Comparison of ENCODE assay signal across 1 cellular context in the genomic region with DNA sequence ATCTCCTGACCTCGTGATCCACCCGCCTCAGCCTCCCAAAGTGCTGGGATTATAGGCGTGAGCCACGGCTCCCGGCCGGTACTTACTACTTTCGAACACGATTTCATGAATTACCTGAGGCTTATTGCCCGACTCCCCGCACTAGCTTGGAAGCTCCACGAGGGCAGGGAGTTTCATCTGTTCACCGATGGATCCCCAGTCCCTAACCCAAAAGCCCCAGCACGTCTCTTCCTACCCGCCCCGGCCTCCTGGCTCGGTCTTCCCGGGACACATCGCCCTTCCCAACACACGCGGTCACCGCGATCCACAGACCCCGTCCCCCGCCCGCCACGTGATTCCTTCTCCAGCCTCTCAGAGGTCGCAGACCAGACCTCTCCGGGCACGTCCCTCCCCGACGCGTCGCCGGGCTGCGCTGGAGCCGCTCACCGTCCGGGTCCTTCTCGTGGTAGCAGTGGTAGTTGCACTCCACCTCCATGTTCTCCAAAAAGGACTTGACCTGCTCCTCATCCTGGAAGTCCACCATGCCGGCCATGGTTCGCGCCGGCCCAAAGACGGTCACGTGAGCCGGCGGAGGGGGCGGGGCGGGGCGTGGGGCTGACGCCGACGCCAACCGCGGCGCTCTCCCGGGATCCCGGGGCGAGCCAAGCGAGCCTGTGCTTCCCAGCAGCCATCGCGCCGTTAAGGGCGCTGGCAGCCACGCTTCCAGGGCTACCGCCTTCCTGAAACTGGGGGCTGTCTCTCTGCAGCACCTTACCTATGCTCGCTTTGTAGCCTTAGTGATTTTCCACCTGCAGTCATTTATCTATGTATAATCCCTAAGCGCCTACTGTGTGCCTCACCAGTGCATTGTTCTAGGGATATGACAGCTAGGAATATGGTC.
TF ChIP-seq lines count a peak whose summit lies in the region.

A gene (minus strand): TSS at position 553 of the 880 bp plus-strand sequence. CDS start 21 bp downstream, at position 532.

TF ChIP-seq in K562, 482 proteins besides CTCF, POLR2A, EP300 and RAD21 (continued from another document and continues in another):
- TF ChIP-seq, protein P1, sequence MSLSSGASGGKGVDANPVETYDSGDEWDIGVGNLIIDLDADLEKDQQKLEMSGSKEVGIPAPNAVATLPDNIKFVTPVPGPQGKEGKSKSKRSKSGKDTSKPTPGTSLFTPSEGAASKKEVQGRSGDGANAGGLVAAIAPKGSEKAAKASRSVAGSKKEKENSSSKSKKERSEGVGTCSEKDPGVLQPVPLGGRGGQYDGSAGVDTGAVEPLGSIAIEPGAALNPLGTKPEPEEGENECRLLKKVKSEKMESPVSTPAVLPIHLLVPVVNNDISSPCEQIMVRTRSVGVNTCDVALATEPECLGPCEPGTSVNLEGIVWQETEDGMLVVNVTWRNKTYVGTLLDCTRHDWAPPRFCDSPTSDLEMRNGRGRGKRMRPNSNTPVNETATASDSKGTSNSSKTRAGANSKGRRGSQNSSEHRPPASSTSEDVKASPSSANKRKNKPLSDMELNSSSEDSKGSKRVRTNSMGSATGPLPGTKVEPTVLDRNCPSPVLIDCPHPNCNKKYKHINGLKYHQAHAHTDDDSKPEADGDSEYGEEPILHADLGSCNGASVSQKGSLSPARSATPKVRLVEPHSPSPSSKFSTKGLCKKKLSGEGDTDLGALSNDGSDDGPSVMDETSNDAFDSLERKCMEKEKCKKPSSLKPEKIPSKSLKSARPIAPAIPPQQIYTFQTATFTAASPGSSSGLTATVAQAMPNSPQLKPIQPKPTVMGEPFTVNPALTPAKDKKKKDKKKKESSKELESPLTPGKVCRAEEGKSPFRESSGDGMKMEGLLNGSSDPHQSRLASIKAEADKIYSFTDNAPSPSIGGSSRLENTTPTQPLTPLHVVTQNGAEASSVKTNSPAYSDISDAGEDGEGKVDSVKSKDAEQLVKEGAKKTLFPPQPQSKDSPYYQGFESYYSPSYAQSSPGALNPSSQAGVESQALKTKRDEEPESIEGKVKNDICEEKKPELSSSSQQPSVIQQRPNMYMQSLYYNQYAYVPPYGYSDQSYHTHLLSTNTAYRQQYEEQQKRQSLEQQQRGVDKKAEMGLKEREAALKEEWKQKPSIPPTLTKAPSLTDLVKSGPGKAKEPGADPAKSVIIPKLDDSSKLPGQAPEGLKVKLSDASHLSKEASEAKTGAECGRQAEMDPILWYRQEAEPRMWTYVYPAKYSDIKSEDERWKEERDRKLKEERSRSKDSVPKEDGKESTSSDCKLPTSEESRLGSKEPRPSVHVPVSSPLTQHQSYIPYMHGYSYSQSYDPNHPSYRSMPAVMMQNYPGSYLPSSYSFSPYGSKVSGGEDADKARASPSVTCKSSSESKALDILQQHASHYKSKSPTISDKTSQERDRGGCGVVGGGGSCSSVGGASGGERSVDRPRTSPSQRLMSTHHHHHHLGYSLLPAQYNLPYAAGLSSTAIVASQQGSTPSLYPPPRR (CRISPR knock-in tag; IDR thresholded peaks at IDR 0.05; ENCODE audit: borderline replicate concordance): peak; percentile 77
- no peak for TF ChIP-seq FOXJ3 (CRISPR knock-in tag; IDR thresholded peaks at IDR 0.05)
- no peak for TF ChIP-seq ZNF354B (CRISPR knock-in tag; IDR thresholded peaks at IDR 0.05)
- TF ChIP-seq, protein P2, sequence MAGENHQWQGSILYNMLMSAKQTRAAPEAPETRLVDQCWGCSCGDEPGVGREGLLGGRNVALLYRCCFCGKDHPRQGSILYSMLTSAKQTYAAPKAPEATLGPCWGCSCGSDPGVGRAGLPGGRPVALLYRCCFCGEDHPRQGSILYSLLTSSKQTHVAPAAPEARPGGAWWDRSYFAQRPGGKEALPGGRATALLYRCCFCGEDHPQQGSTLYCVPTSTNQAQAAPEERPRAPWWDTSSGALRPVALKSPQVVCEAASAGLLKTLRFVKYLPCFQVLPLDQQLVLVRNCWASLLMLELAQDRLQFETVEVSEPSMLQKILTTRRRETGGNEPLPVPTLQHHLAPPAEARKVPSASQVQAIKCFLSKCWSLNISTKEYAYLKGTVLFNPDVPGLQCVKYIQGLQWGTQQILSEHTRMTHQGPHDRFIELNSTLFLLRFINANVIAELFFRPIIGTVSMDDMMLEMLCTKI (IDR thresholded peaks at IDR 0.05; ENCODE audit: partially characterized antibody): no peak
- TF ChIP-seq CTBP1 (IDR thresholded peaks at IDR 0.05; ENCODE audit: borderline replicate concordance): peak; percentile 45
- TF ChIP-seq HEY1 (CRISPR knock-in tag; IDR thresholded peaks at IDR 0.05; ENCODE audit: borderline replicate concordance): peak; percentile 89
- no peak for TF ChIP-seq TGIF2 (CRISPR knock-in tag; IDR thresholded peaks at IDR 0.05)
- TF ChIP-seq, protein P3, sequence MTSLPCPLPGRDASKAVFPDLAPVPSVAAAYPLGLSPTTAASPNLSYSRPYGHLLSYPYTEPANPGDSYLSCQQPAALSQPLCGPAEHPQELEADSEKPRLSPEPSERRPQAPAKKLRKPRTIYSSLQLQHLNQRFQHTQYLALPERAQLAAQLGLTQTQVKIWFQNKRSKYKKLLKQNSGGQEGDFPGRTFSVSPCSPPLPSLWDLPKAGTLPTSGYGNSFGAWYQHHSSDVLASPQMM (CRISPR knock-in tag; IDR thresholded peaks at IDR 0.05): no peak
- TF ChIP-seq JUNB (CRISPR knock-in tag; conservative IDR thresholded peaks at IDR 0.05): no peak
- TF ChIP-seq HDAC2 (IDR thresholded peaks at IDR 0.05): peak; percentile 65
- TF ChIP-seq SMARCA5 (IDR thresholded peaks at IDR 0.05): no peak
- no peak for TF ChIP-seq ETV6 (IDR thresholded peaks at IDR 0.05; ENCODE audit: borderline replicate concordance in 1 of 2, low read depth in 2 of 2, low read length in 1 of 2)
- TF ChIP-seq ETV6 (CRISPR knock-in tag; IDR thresholded peaks at IDR 0.05; ENCODE audit: borderline replicate concordance): peak; percentile 81
- TF ChIP-seq NFIC (IDR thresholded peaks at IDR 0.05): no peak; the same call in 1 of the 2 replicates
- no peak for TF ChIP-seq SP2 (IDR thresholded peaks at IDR 0.05; ENCODE audit: extremely low read depth, low read depth, low read length, poor library complexity, severe bottlenecking)
- TF ChIP-seq NCOR1 (IDR thresholded peaks at IDR 0.05): no peak
- no peak for TF ChIP-seq MTA2 (IDR thresholded peaks at IDR 0.05; ENCODE audit: low read depth)
- TF ChIP-seq ZNF764 (CRISPR knock-in tag; IDR thresholded peaks at IDR 0.05; ENCODE audit: low read depth): no peak
- TF ChIP-seq, protein P4, sequence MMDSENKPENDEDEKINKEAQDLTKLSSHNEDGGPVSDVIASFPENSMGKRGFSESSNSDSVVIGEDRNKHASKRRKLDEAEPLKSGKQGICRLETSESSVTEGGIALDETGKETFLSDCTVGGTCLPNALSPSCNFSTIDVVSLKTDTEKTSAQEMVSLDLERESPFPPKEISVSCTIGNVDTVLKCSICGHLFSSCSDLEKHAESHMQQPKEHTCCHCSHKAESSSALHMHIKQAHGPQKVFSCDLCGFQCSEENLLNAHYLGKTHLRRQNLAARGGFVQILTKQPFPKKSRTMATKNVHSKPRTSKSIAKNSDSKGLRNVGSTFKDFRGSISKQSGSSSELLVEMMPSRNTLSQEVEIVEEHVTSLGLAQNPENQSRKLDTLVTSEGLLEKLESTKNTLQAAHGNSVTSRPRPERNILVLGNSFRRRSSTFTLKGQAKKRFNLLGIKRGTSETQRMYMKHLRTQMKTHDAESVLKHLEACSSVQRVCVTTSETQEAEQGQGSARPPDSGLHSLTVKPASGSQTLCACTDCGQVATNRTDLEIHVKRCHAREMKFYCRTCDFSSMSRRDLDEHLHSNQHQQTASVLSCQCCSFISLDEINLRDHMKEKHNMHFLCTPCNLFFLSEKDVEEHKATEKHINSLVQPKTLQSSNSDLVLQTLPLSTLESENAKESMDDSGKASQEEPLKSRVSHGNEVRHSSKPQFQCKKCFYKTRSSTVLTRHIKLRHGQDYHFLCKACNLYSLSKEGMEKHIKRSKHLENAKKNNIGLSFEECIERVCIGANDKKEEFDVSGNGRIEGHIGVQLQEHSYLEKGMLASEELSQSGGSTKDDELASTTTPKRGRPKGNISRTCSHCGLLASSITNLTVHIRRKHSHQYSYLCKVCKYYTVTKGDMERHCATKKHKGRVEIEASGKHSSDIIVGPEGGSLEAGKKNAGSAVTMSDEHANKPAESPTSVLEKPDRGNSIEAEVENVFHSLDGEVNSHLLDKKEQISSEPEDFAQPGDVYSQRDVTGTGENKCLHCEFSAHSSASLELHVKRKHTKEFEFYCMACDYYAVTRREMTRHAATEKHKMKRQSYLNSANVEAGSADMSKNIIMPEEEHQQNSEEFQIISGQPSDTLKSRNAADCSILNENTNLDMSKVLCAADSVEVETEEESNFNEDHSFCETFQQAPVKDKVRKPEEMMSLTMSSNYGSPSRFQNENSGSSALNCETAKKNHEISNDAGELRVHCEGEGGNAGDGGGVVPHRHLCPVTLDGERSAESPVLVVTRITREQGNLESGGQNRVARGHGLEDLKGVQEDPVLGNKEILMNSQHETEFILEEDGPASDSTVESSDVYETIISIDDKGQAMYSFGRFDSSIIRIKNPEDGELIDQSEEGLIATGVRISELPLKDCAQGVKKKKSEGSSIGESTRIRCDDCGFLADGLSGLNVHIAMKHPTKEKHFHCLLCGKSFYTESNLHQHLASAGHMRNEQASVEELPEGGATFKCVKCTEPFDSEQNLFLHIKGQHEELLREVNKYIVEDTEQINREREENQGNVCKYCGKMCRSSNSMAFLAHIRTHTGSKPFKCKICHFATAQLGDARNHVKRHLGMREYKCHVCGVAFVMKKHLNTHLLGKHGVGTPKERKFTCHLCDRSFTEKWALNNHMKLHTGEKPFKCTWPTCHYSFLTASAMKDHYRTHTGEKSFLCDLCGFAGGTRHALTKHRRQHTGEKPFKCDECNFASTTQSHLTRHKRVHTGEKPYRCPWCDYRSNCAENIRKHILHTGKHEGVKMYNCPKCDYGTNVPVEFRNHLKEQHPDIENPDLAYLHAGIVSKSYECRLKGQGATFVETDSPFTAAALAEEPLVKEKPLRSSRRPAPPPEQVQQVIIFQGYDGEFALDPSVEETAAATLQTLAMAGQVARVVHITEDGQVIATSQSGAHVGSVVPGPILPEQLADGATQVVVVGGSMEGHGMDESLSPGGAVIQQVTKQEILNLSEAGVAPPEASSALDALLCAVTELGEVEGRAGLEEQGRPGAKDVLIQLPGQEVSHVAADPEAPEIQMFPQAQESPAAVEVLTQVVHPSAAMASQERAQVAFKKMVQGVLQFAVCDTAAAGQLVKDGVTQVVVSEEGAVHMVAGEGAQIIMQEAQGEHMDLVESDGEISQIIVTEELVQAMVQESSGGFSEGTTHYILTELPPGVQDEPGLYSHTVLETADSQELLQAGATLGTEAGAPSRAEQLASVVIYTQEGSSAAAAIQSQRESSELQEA (IDR thresholded peaks at IDR 0.05; ENCODE audit: low read depth): no peak
- TF ChIP-seq ZBTB1 (CRISPR knock-in tag; IDR thresholded peaks at IDR 0.05; ENCODE audit: borderline replicate concordance, low read depth): peak; percentile 77; the same call in 1 of the 2 replicates
- no peak for TF ChIP-seq FOXM1 (IDR thresholded peaks at IDR 0.05; ENCODE audit: low read depth)
- TF ChIP-seq FOXM1 (CRISPR knock-in tag; IDR thresholded peaks at IDR 0.05; ENCODE audit: low read depth): peak; percentile 91; the same call in 1 of the 2 replicates
- TF ChIP-seq KAT7 (CRISPR knock-in tag; IDR thresholded peaks at IDR 0.05; ENCODE audit: borderline replicate concordance): peak; percentile 89; the same call in 1 of the 2 replicates
- TF ChIP-seq, protein P5, sequence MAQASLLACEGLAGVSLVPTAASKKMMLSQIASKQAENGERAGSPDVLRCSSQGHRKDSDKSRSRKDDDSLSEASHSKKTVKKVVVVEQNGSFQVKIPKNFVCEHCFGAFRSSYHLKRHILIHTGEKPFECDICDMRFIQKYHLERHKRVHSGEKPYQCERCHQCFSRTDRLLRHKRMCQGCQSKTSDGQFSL (CRISPR knock-in tag; IDR thresholded peaks at IDR 0.05): no peak
- TF ChIP-seq, protein P5 (tag; IDR thresholded peaks at IDR 0.05): no peak
- no peak for TF ChIP-seq SNRNP70 (optimal IDR thresholded peaks at IDR 0.05; ENCODE audit: low read depth, low read length)
- TF ChIP-seq, protein P6, sequence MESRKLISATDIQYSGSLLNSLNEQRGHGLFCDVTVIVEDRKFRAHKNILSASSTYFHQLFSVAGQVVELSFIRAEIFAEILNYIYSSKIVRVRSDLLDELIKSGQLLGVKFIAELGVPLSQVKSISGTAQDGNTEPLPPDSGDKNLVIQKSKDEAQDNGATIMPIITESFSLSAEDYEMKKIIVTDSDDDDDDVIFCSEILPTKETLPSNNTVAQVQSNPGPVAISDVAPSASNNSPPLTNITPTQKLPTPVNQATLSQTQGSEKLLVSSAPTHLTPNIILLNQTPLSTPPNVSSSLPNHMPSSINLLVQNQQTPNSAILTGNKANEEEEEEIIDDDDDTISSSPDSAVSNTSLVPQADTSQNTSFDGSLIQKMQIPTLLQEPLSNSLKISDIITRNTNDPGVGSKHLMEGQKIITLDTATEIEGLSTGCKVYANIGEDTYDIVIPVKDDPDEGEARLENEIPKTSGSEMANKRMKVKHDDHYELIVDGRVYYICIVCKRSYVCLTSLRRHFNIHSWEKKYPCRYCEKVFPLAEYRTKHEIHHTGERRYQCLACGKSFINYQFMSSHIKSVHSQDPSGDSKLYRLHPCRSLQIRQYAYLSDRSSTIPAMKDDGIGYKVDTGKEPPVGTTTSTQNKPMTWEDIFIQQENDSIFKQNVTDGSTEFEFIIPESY (CRISPR knock-in tag; IDR thresholded peaks at IDR 0.05): peak; percentile 55; the same call in 1 of the 2 replicates
- TF ChIP-seq, protein P7, sequence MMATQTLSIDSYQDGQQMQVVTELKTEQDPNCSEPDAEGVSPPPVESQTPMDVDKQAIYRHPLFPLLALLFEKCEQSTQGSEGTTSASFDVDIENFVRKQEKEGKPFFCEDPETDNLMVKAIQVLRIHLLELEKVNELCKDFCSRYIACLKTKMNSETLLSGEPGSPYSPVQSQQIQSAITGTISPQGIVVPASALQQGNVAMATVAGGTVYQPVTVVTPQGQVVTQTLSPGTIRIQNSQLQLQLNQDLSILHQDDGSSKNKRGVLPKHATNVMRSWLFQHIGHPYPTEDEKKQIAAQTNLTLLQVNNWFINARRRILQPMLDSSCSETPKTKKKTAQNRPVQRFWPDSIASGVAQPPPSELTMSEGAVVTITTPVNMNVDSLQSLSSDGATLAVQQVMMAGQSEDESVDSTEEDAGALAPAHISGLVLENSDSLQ (IDR thresholded peaks at IDR 0.05): peak; percentile 39; the same call in 1 of the 2 replicates
- TF ChIP-seq RBM15 (IDR thresholded peaks at IDR 0.05; ENCODE audit: insufficient read depth, low read length): no peak
- TF ChIP-seq ZNF717 (CRISPR knock-in tag; IDR thresholded peaks at IDR 0.05): no peak
- TF ChIP-seq ZEB2 (IDR thresholded peaks at IDR 0.05): no peak; the same call in none of the 2 replicates
- peak; percentile 79 for TF ChIP-seq ZNF143 (CRISPR knock-in tag; IDR thresholded peaks at IDR 0.05)
- TF ChIP-seq ZNF239 (CRISPR knock-in tag; IDR thresholded peaks at IDR 0.05): no peak
- TF ChIP-seq TFAM (CRISPR knock-in tag; conservative IDR thresholded peaks at IDR 0.05): no peak
- TF ChIP-seq MAZ (CRISPR knock-in tag; conservative IDR thresholded peaks at IDR 0.05 in 1 of 2, IDR thresholded peaks at IDR 0.05 in 1 of 2): peak; percentile 82 to 93
- TF ChIP-seq FOXA3 (CRISPR knock-in tag; conservative IDR thresholded peaks at IDR 0.05 in 1 of 2, IDR thresholded peaks at IDR 0.05 in 1 of 2): no peak; a peak in 1 of 4 replicates
- TF ChIP-seq CEBPG (CRISPR knock-in tag; IDR thresholded peaks at IDR 0.05): no peak; the same call in 1 of the 2 replicates
- TF ChIP-seq CEBPG (tag; conservative IDR thresholded peaks at IDR 0.05 in 1 of 2, IDR thresholded peaks at IDR 0.05 in 1 of 2): no peak
- TF ChIP-seq MCM2 (IDR thresholded peaks at IDR 0.05; ENCODE audit: low read depth): no peak
